5 cellular contexts compared by ENCODE assay signal in genomic region chr2:108073425-108074072, GRCh38.
"Had no signal": no experiment of that assay in that cellular context is flagged by ENCODE, and none has a peak within 500 bp of the region (broad histone marks: within the 10 kb centered on the region; RNA-seq: fewer than 3 reads in every experiment).

No MANE protein-coding gene starts in this region.

- H3K9me3 Mint-ChIP-seq: H9 had no signal

- DNase-seq: GM23248, GOT3, H9, HCEC 1CT, IMR-90 had no signal

- H3K27ac ChIP-seq: GM23248 had no signal

- H3K4me3 Mint-ChIP-seq: H9 had no signal

- H3K4me3 ChIP-seq: GM23248 had no signal

- H3K9ac ChIP-seq: GM23248 had no signal

- H2AFZ ChIP-seq: GM23248 had no signal

- H3K27ac Mint-ChIP-seq: H9 had no signal
